In genomic region chr10:69668722-69669121, GRCh38 we compare ENCODE assay signal across 20 cellular contexts. TPM values are rescaled to one million over a fixed set of nuclear protein-coding genes. Genes with fewer than 3 reads are reported as not detected.
"Had no signal": no experiment of that assay in that cellular context is flagged by ENCODE, and none has a peak within 500 bp of the region (broad histone marks: within the 10 kb centered on the region; RNA-seq: fewer than 3 reads in every experiment).

No MANE protein-coding gene starts in this region.

- H3K27ac Mint-ChIP-seq: activated CD4-positive, alpha-beta memory T cell treated with anti-CD3 and anti-CD28 coated beads for 36 hours; activated naive CD8-positive, alpha-beta T cell; activated T-helper 1 cell treated with anti-CD3 and anti-CD28 coated beads, Interleukin-12 subunit alpha, Interleukin-12 subunit beta, Interleukin-2, Interleukin-4 antibody, amounts not matched to agents 30 ng/mL and 10 ng/mL and 1 ng/mL, durations not matched to agents 14 hours and 24 hours and 36 hours; effector memory CD8-positive, alpha-beta T cell; WTC11 had no signal

- ATAC-seq: effector memory CD8-positive, alpha-beta T cell; heart right ventricle; WTC11 had no signal

- H3K4me1 ChIP-seq: esophagus squamous epithelium, heart right ventricle, left ventricle myocardium inferior, thyroid gland, uterus had no signal

- H3K36me3 Mint-ChIP-seq: activated CD4-positive, alpha-beta memory T cell treated with anti-CD3 and anti-CD28 coated beads for 36 hours; activated naive CD8-positive, alpha-beta T cell; WTC11 had no signal

- H3K27me3 ChIP-seq: cardiac muscle cell, thyroid gland, uterus had no signal

- H3K4me3 ChIP-seq: cardiac muscle cell, esophagus squamous epithelium, heart right ventricle, left ventricle myocardium inferior, thyroid gland, uterus had no signal

- H3K36me3 ChIP-seq: cardiac muscle cell, esophagus squamous epithelium, heart right ventricle, left ventricle myocardium inferior, thyroid gland, uterus had no signal

- H3K27ac ChIP-seq: cardiac muscle cell, esophagus squamous epithelium, heart right ventricle, left ventricle myocardium inferior, thyroid gland, uterus had no signal

- H3K9me3 Mint-ChIP-seq: activated T-helper 1 cell treated with anti-CD3 and anti-CD28 coated beads, Interleukin-12 subunit alpha, Interleukin-12 subunit beta, Interleukin-2, Interleukin-4 antibody, amounts not matched to agents 30 ng/mL and 10 ng/mL and 1 ng/mL, durations not matched to agents 14 hours and 24 hours and 36 hours; effector memory CD8-positive, alpha-beta T cell had no signal

- H3K9me3 ChIP-seq: esophagus squamous epithelium, thyroid gland, uterus had no signal

- H3K4me3 Mint-ChIP-seq: activated CD4-positive, alpha-beta memory T cell treated with anti-CD3 and anti-CD28 coated beads for 36 hours; activated naive CD8-positive, alpha-beta T cell; activated T-helper 1 cell treated with anti-CD3 and anti-CD28 coated beads, Interleukin-12 subunit alpha, Interleukin-12 subunit beta, Interleukin-2, Interleukin-4 antibody, amounts not matched to agents 30 ng/mL and 10 ng/mL and 1 ng/mL, durations not matched to agents 14 hours and 24 hours and 36 hours; effector memory CD8-positive, alpha-beta T cell; WTC11 had no signal

- DNase-seq: activated CD4-positive, alpha-beta memory T cell treated with anti-CD3 and anti-CD28 coated beads for 36 hours; activated CD4-positive, alpha-beta T cell treated with anti-CD3 and anti-CD28 coated beads for 4 hours; activated gamma-delta T cell treated with Interleukin-2 at 50 U/mL for 16 hours; activated T-cell treated with anti-CD3 and anti-CD28 coated beads for 4 hours; effector memory CD8-positive, alpha-beta T cell; esophagus squamous epithelium; heart right ventricle; kidney glomerular epithelial cell; left ventricle myocardium inferior; mammary epithelial cell; occipital lobe; stimulated activated CD4-positive, alpha-beta T cell treated with anti-CD3 and anti-CD28 coated beads, Interleukin-2, amount 100 ng/mL, for 24 hours; stimulated activated naive CD4-positive, alpha-beta T cell treated with Interleukin-2 at 50 U/mL for 16 hours; thyroid gland; uterus had no signal

RNA-seq across cellular contexts. Expression of gene FAM241B, which starts 38.7 kb away (rescaled TPM):
- total RNA-seq: mononuclear cell had no signal
